10 cellular contexts compared by ENCODE assay signal in genomic region chr17:10197362-10197720, GRCh38. TPM values are rescaled to one million over a fixed set of nuclear protein-coding genes. Genes with fewer than 3 reads are reported as not detected.
DNase-seq lines count a peak whose midpoint lies in the region; ATAC-seq, FAIRE-seq and TF ChIP-seq lines count a peak whose summit lies in the region.
"Had no signal": no experiment of that assay in that cellular context is flagged by ENCODE, and none has a peak within 500 bp of the region (broad histone marks: within the 10 kb centered on the region; RNA-seq: fewer than 3 reads in every experiment).

No MANE protein-coding gene starts in this region.

- peaks cover 3% of the 10 kb centered on the region; the same call in 1 of the 2 replicates for H3K79me1 ChIP-seq in H1 (ENCODE audit: low read depth, low read length)

- H3K23me2 ChIP-seq in H1 (ENCODE audit: low read depth, low read length), result peaks cover 9% of the 10 kb centered on the region; the same call in 1 of the 2 replicates

- H3K27ac Mint-ChIP-seq in stimulated activated effector memory CD8-positive, alpha-beta T cell treated with anti-CD3 and anti-CD28 coated beads, Interleukin-12 subunit alpha, Interleukin-12 subunit beta, amount 100 ng/mL, for 72 hours, result no peak overlapping the region
- H3K27ac Mint-ChIP-seq: T-helper 1 cell treated with Interleukin-12 subunit alpha and Interleukin-12 subunit beta and Interleukin-4 antibody, amounts not matched to agents 30 μg/mL and 1 μg/mL, for 36 hours had no signal

- no peak for TF ChIP-seq RAD21 in H1 (IDR thresholded peaks at IDR 0.05 in 1 of 2, conservative IDR thresholded peaks at IDR 0.05 in 1 of 2; ENCODE audit: low read depth in 2 of 2, low read length in 2 of 2)

- DNase-seq in H7 (no peak), H1 (ENCODE audit: low read depth in 1 of 2, low spot score in 2 of 2) (no peak), lung (ENCODE audit: low spot score) (no peak), cerebellar nuclear complex (lab: John Stamatoyannopoulos, UW) (no peak), NCI-H1048 (lab: John Stamatoyannopoulos, UW) (no peak), SHP77 treated with DMSO at 0.1 percent for 48 hours (lab: John Stamatoyannopoulos, UW) (no peak)
- no peak for DNase-seq in stimulated activated effector memory CD8-positive, alpha-beta T cell treated with anti-CD3 and anti-CD28 coated beads, Interleukin-12 subunit alpha, Interleukin-12 subunit beta, amount 100 ng/mL, for 72 hours (ENCODE audit: low spot score in 2 of 2)
- DNase-seq: effector memory CD4-positive, alpha-beta T cell had no signal

- H4K8ac ChIP-seq in H1 (ENCODE audit: extremely low read depth, insufficient read depth, low read length), result no peak overlapping the region

- H2BK120ac ChIP-seq in H1 (replicated peaks; ENCODE audit: low read depth, low read length), result no peak overlapping the region

- no peak overlapping the region for H2BK20ac ChIP-seq in H1 (ENCODE audit: low read length)

- H3K9me3 ChIP-seq in H1 (ENCODE audit: insufficient read depth in 2 of 2, low read depth in 1 of 2, low read length in 1 of 2), result peaks cover 6 to 11% of the 10 kb centered on the region in 2 experiments; a peak in 2 of 4 replicates
- peaks cover 0 to 23% of the 10 kb centered on the region in 2 donors for H3K9me3 ChIP-seq in lung (ENCODE audit: control insufficient read depth in 2 of 2, insufficient read depth in 1 of 2, low read length in 1 of 2)

- TF ChIP-seq CTCF in H1 (IDR thresholded peaks at IDR 0.05; ENCODE audit: control extremely low read depth in 1 of 3, insufficient read depth in 1 of 3, low read depth in 1 of 3, low read length in 3 of 3) (no peak), lung (IDR thresholded peaks at IDR 0.05; ENCODE audit: control extremely low read depth, extremely low read depth) (no peak)

- no peak overlapping the region for H3K56ac ChIP-seq in H1 (replicated peaks; ENCODE audit: insufficient read length, low read depth, low read length)

- H3K27ac ChIP-seq in H1 (ENCODE audit: low read depth, low read length) (no peak overlapping the region), lung (ENCODE audit: low read depth in 1 of 2, low read length in 1 of 2) (peak overlapping the region in 1 of 2 donors; percentile 28)

- H3K4me1 Mint-ChIP-seq in stimulated activated effector memory CD8-positive, alpha-beta T cell treated with anti-CD3 and anti-CD28 coated beads, Interleukin-12 subunit alpha, Interleukin-12 subunit beta, amount 100 ng/mL, for 72 hours, result peaks cover 13% of the 10 kb centered on the region

- TF ChIP-seq POLR2A in H1 (IDR thresholded peaks at IDR 0.05; ENCODE audit: control extremely low read depth in 1 of 2, low read depth in 2 of 2, low read length in 2 of 2), result no peak

- H3K4ac ChIP-seq in H1 (replicated peaks; ENCODE audit: insufficient read length, low read depth, low read length), result no peak overlapping the region

- H3K27me3 ChIP-seq in H7 (ENCODE audit: control insufficient read depth, insufficient read depth, low read length), result peaks cover 23% of the 10 kb centered on the region
- peaks cover 2 to 25% (median 24%) of the 10 kb centered on the region in 4 experiments for H3K27me3 ChIP-seq in H1 (replicated peaks in 1 of 4; ENCODE audit: control insufficient read depth in 3 of 4, extremely low read depth in 1 of 4, insufficient read depth in 3 of 4, low read length in 3 of 4)
- peaks cover 2% of the 10 kb centered on the region for H3K27me3 ChIP-seq in lung (ENCODE audit: control insufficient read depth, insufficient read depth)

- H3K9ac ChIP-seq in H1 (replicated peaks in 1 of 4; ENCODE audit: extremely low read depth in 1 of 4, low read depth in 3 of 4, low read length in 3 of 4), result no peak overlapping the region; a peak in 2 of 7 replicates

- H3K14ac ChIP-seq in H1 (ENCODE audit: insufficient read length), result no peak overlapping the region

- H2AFZ ChIP-seq in H1 (ENCODE audit: low read length), result no peak overlapping the region

- H3K36me3 ChIP-seq in H7 (replicated peaks; ENCODE audit: control insufficient read depth, insufficient read depth, low read length) (no peaks in the 10 kb centered on the region), H1 (ENCODE audit: control insufficient read depth in 2 of 4, insufficient read depth in 4 of 4, low read length in 3 of 4) (0 out of 8 replicates have a peak, but pooled peaks cover 0 to 7% (median 0%) of the 10 kb centered on the region in 4 experiments), lung (ENCODE audit: control insufficient read depth in 2 of 2, insufficient read depth in 2 of 2, low read length in 2 of 2) (no peaks in the 10 kb centered on the region)

- peak overlapping the region; percentile 81 for H3K4me3 Mint-ChIP-seq in stimulated activated effector memory CD8-positive, alpha-beta T cell treated with anti-CD3 and anti-CD28 coated beads, Interleukin-12 subunit alpha, Interleukin-12 subunit beta, amount 100 ng/mL, for 72 hours
- H3K4me3 Mint-ChIP-seq: T-helper 1 cell treated with Interleukin-12 subunit alpha and Interleukin-12 subunit beta and Interleukin-4 antibody, amounts not matched to agents 30 μg/mL and 1 μg/mL, for 36 hours had no signal

- WGBS in H1 (ENCODE audit: extremely low coverage in 1 of 2, insufficient coverage in 1 of 2, insufficient read length in 1 of 2, insufficient replicate concordance in 2 of 2, low coverage in 1 of 2, low lambda C conversion rate in 2 of 2, missing lambda C conversion rate in 1 of 2), 2 experiments, result 70% methylated on average over 11 of the region's 11 CpGs; no CpG with 5 or more reads in 1 of the 2 experiments
- 29 to 62% methylated on average over 10 to 11 of the region's 11 CpGs for WGBS in lung, 2 donors

- H3K18ac ChIP-seq in H1 (ENCODE audit: extremely low read depth, low read length), result no peak overlapping the region

- H2BK5ac ChIP-seq in H1 (ENCODE audit: low read depth, low read length), result no peak overlapping the region

- no peak overlapping the region for H4K5ac ChIP-seq in H1 (ENCODE audit: insufficient read length, low read depth, low read length)

- CTCF ChIA-PET in H1 (lab: Charles Lee; ENCODE audit: partially characterized antibody), result interaction anchor here (0.8 to 2.3 kb wide), 4 partner anchors 11 to 216 kb away, joined by 3 to 9 read pairs (median 4); no protein-coding TSS in a partner anchor

- TF ChIP-seq EP300 in H1 (IDR thresholded peaks at IDR 0.05; ENCODE audit: borderline replicate concordance in 1 of 2, low read depth in 2 of 2, low read length in 2 of 2), result no peak

- ATAC-seq in lung (ENCODE audit: insufficient read depth, low FRiP score) (no peak), GM19452 (IDR thresholded peaks at IDR 0.05; ENCODE audit: unreplicated experiment) (no peak)
- no peak for ATAC-seq in stimulated activated effector memory CD8-positive, alpha-beta T cell treated with anti-CD3 and anti-CD28 coated beads, Interleukin-12 subunit alpha, Interleukin-12 subunit beta, amount 100 ng/mL, for 72 hours

- FAIRE-seq in H1 (lab: Jason Lieb, UNC), result no peak

- H3K4me1 ChIP-seq in H1 (replicated peaks in 1 of 4; ENCODE audit: control insufficient read depth in 3 of 4, insufficient read depth in 4 of 4, low read length in 3 of 4) (peaks cover 0 to 6% (median 0%) of the 10 kb centered on the region in 4 experiments; a peak in 2 of 7 replicates), lung (ENCODE audit: control insufficient read depth in 2 of 2, insufficient read depth in 2 of 2, low read length in 2 of 2) (peaks cover 0 to 3% of the 10 kb centered on the region in 2 donors)

- H3K9me3 Mint-ChIP-seq in stimulated activated effector memory CD8-positive, alpha-beta T cell treated with anti-CD3 and anti-CD28 coated beads, Interleukin-12 subunit alpha, Interleukin-12 subunit beta, amount 100 ng/mL, for 72 hours, result peaks cover 16% of the 10 kb centered on the region

- H2BK12ac ChIP-seq in H1 (ENCODE audit: low read depth, low read length), result peak overlapping the region; percentile 39; the same call in 1 of the 2 replicates

- no peak overlapping the region for H2AK5ac ChIP-seq in H1 (ENCODE audit: low read depth, low read length)

- H3K23ac ChIP-seq in H1 (ENCODE audit: insufficient read length), result no peak overlapping the region

- no peaks in the 10 kb centered on the region for H3K36me3 Mint-ChIP-seq in stimulated activated effector memory CD8-positive, alpha-beta T cell treated with anti-CD3 and anti-CD28 coated beads, Interleukin-12 subunit alpha, Interleukin-12 subunit beta, amount 100 ng/mL, for 72 hours

- peaks cover 2% of the 10 kb centered on the region in 2 experiments for H4K20me1 ChIP-seq in H1 (replicated peaks in 1 of 2; ENCODE audit: control insufficient read depth in 1 of 2, insufficient read depth in 2 of 2, low read length in 2 of 2)

- no peaks in the 10 kb centered on the region for H3K79me2 ChIP-seq in H1 (ENCODE audit: control insufficient read depth in 1 of 2, insufficient read depth in 2 of 2, low read length in 2 of 2)

- H4K91ac ChIP-seq in H1 (replicated peaks; ENCODE audit: insufficient read length, low read length), result no peak overlapping the region

- H2BK15ac ChIP-seq in H1 (ENCODE audit: low read length), result no peak overlapping the region

- POLR2A ChIA-PET in H1 (lab: Charles Lee; ENCODE audit: partially characterized antibody), result no interaction called here

- peak overlapping the region; percentile 70 for H3K4me3 ChIP-seq in H7 (ENCODE audit: insufficient read depth, low read depth, low read length)
- peak overlapping the region; percentile 55 to 91 (median 78); a peak in 6 of 8 replicates for H3K4me3 ChIP-seq in H1 (ENCODE audit: extremely low read depth in 1 of 4, insufficient read depth in 2 of 4, low read depth in 3 of 4, low read length in 4 of 4)
- H3K4me3 ChIP-seq in lung, result peak overlapping the region; percentile 45

- peak overlapping the region; percentile 72 to 99 for H3K4me2 ChIP-seq in H1 (ENCODE audit: insufficient read depth in 1 of 2, low read depth in 2 of 2, low read length in 2 of 2)

TF ChIP-seq in H1, 55 proteins besides CTCF, POLR2A, EP300 and RAD21 (continues in another document):
- TF ChIP-seq SIX5 (IDR thresholded peaks at IDR 0.05; ENCODE audit: low read depth, low read length) (no peak), SP1 (IDR thresholded peaks at IDR 0.05; ENCODE audit: low read depth, low read length) (no peak), BRCA1 (IDR thresholded peaks at IDR 0.05; ENCODE audit: low read depth, low read length) (no peak), FOSL1 (IDR thresholded peaks at IDR 0.05; ENCODE audit: insufficient read depth, low read depth, low read length) (no peak)

RNA-seq across cellular contexts. Expression of gene GAS7, which starts 1.1 kb away (rescaled TPM):
- 4.2 and 6.8 TPM in 2 replicates for total RNA-seq in H7 (2014; rRNA removed; shearing (Covaris generic))
- total RNA-seq in H1 (2021; fragmentation: NEBNext Ultra II Directional; extraction: Animal tissue kit (Norgen Biotek cat#: 25700)), result 12.2 and 14.5 TPM in 2 replicates
- polyA plus RNA-seq in H1 (2011; rRNA removed) (5.0 and 6.3 TPM in 2 replicates), lung (10 to 100 TPM in 1 of 2 donors, 1 to 10 TPM in 1; 9.0 to 51.1 TPM)
- 5.6 TPM for polyA plus RNA-seq in H1 (2011; cell fraction: cytosol; rRNA removed)
- polyA plus RNA-seq in H1 (2011; cell fraction: nucleus; rRNA removed), result 6.4 TPM
- polyA plus RNA-seq in H1 (2012, experiment 1 of 2), result 5.9 to 7.9 TPM (median 6.2 TPM) in 4 replicates
- 2.8 TPM for polyA plus RNA-seq in H1 (2012, experiment 2 of 2)
- 3.9 TPM for polyA plus RNA-seq in H1 (2013, experiment 1 of 2)
- polyA plus RNA-seq in H1 (2013, experiment 2 of 2), result 4.2 TPM
- 8.6 and 11.3 TPM in 2 replicates for polyA minus RNA-seq in H1 (2011; rRNA and poly(A)+ RNA removed)
- 9.1 TPM for polyA minus RNA-seq in H1 (2011; cell fraction: cytosol; rRNA and poly(A)+ RNA removed)
- 7.1 TPM for polyA minus RNA-seq in H1 (2011; cell fraction: nucleus; rRNA and poly(A)+ RNA removed)
- 100 to 1,000 TPM in 1 of 2 donors, 10 to 100 TPM in 1; 41.1 to 112 TPM for total RNA-seq in lung
